ENCODE assay signal across 31 cellular contexts in genomic region chr7:25821225-25821624, GRCh38.
DNase-seq lines count a peak whose midpoint lies in the region; ATAC-seq and TF ChIP-seq lines count a peak whose summit lies in the region.
"Had no signal": no experiment of that assay in that cellular context is flagged by ENCODE, and none has a peak within 500 bp of the region (broad histone marks: within the 10 kb centered on the region; RNA-seq: fewer than 3 reads in every experiment).

No MANE protein-coding gene starts in this region.

- H3K27me3 ChIP-seq in testis, result no peaks in the 10 kb centered on the region
- H3K27me3 ChIP-seq: thyroid gland had no signal

- H3K4me1 ChIP-seq in testis, result peaks cover 11% of the 10 kb centered on the region
- H3K4me1 ChIP-seq: A549, thyroid gland had no signal

- no peak overlapping the region for H3K4me3 ChIP-seq in GM12865 (ENCODE audit: low read depth, low read length)
- H3K4me3 ChIP-seq in testis, result no peak overlapping the region
- H3K4me3 ChIP-seq: A549, PC-9, smooth muscle cell, thyroid gland had no signal

- TF ChIP-seq CTCF in GM12865 (IDR thresholded peaks at IDR 0.05; ENCODE audit: insufficient read depth, low read depth, low read length, missing control alignments) (no peak), CD14-positive monocyte (IDR thresholded peaks at IDR 0.05) (no peak), testis (IDR thresholded peaks at IDR 0.05) (no peak)

- H3K27ac Mint-ChIP-seq in CD14-positive monocyte, result no peak overlapping the region
- H3K27ac Mint-ChIP-seq: activated T-cell treated with anti-CD3 and anti-CD28 coated beads, Interleukin-2, amount 50 U/mL, for 72 hours; CD4-positive, alpha-beta T cell; effector memory CD8-positive, alpha-beta T cell; H9; nephron; stimulated activated naive CD8-positive, alpha-beta T cell treated with anti-CD3 and anti-CD28 coated beads, Interleukin-15, amount 100 ng/mL, for 72 hours had no signal

- H3K36me3 Mint-ChIP-seq in CD14-positive monocyte, result no peaks in the 10 kb centered on the region

- peak; percentile 36 for DNase-seq in GM12865 (ENCODE audit: low read depth)
- peak; percentile 50 for DNase-seq in NAMALWA (ENCODE audit: low spot score)
- peak; percentile 11 for DNase-seq in germinal center (ENCODE audit: low spot score)
- no peak for DNase-seq in mesenteric fat pad (ENCODE audit: low spot score)
- no peak for DNase-seq in CD14-positive monocyte (ENCODE audit: low spot score)
- DNase-seq in testis, result no peak
- DNase-seq: activated CD4-positive, alpha-beta T cell treated with anti-CD3 and anti-CD28 coated beads, Interleukin-2, amount 50 U/mL, for 48 hours; activated T-cell treated with anti-CD3 and anti-CD28 coated beads, Interleukin-2, amount 50 U/mL, for 72 hours; CD4-positive, alpha-beta T cell; central memory CD4-positive, alpha-beta T cell; DND-41; effector memory CD8-positive, alpha-beta T cell; H9; NCI-H1105 treated with DMSO at 0.1 percent for 48 hours; NCI-H187 treated with DMSO at 0.1 percent for 48 hours; NCI-H2227 treated with DMSO at 0.1 percent for 48 hours; NCI-H526; NK-92 treated with Interleukin-12 subunit alpha and Interleukin-12 subunit beta, amount 100 ng/mL, for 24 hours; PC-9; right cardiac atrium; SK-N-SH; stimulated activated CD4-positive, alpha-beta T cell treated with anti-CD3 and anti-CD28 coated beads, Interleukin-1b, Interleukin-23, amount 100 ng/mL, for 48 hours; stimulated activated naive CD8-positive, alpha-beta T cell treated with anti-CD3 and anti-CD28 coated beads, Interleukin-15, amount 100 ng/mL, for 72 hours; thyroid gland had no signal

- H3K4me1 Mint-ChIP-seq in CD14-positive monocyte, result no peaks in the 10 kb centered on the region
- H3K4me1 Mint-ChIP-seq: stimulated activated naive CD8-positive, alpha-beta T cell treated with anti-CD3 and anti-CD28 coated beads, Interleukin-15, amount 100 ng/mL, for 72 hours had no signal

- peak; percentile 71 for ATAC-seq in GM21360 (IDR thresholded peaks at IDR 0.05; ENCODE audit: unreplicated experiment)
- ATAC-seq in GM21423 (IDR thresholded peaks at IDR 0.05; ENCODE audit: unreplicated experiment), result no peak
- ATAC-seq: activated T-cell treated with anti-CD3 and anti-CD28 coated beads, Interleukin-2, amount 50 U/mL, for 72 hours; effector memory CD8-positive, alpha-beta T cell; left lobe of liver; right cardiac atrium; Right ventricle myocardium inferior; stimulated activated naive CD8-positive, alpha-beta T cell treated with anti-CD3 and anti-CD28 coated beads, Interleukin-15, amount 100 ng/mL, for 72 hours had no signal

- peak overlapping the region in 1 of 2 donors; percentile 46 for H3K27ac ChIP-seq in testis
- H3K27ac ChIP-seq: A549, PC-9, thyroid gland had no signal

- no peak overlapping the region for H3K4me3 Mint-ChIP-seq in CD14-positive monocyte
- H3K4me3 Mint-ChIP-seq: activated T-cell treated with anti-CD3 and anti-CD28 coated beads, Interleukin-2, amount 50 U/mL, for 72 hours; CD4-positive, alpha-beta T cell; effector memory CD8-positive, alpha-beta T cell; H9; nephron; stimulated activated naive CD8-positive, alpha-beta T cell treated with anti-CD3 and anti-CD28 coated beads, Interleukin-15, amount 100 ng/mL, for 72 hours had no signal

- H3K9me3 ChIP-seq in testis, result no peaks in the 10 kb centered on the region
- H3K9me3 ChIP-seq: A549, SK-N-SH, thyroid gland had no signal

- no peak for TF ChIP-seq POLR2A in testis (IDR thresholded peaks at IDR 0.05)

- H3K27me3 Mint-ChIP-seq in CD14-positive monocyte (ENCODE audit: low read depth in 3 of 3), result peaks cover 3 to 9% (median 6%) of the 10 kb centered on the region in 3 donors

- H3K9me3 Mint-ChIP-seq in CD14-positive monocyte, result peaks cover 0 to 3% (median 0%) of the 10 kb centered on the region in 7 donors
- H3K9me3 Mint-ChIP-seq: activated T-cell treated with anti-CD3 and anti-CD28 coated beads, Interleukin-2, amount 50 U/mL, for 72 hours; effector memory CD8-positive, alpha-beta T cell; H9; nephron had no signal

- intact Hi-C loops in CD14-positive monocyte (cut with micrococcal nuclease), result no loop called here
- intact Hi-C loops in testis (cut with DNase I; ENCODE audit: low total_unique reads), result no loop called here

- WGBS in testis, 2 donors, result 72 to 85% methylated on average over 3 of the region's 3 CpGs

- no peaks in the 10 kb centered on the region for H3K36me3 ChIP-seq in testis (ENCODE audit: low read depth, missing control alignments)
- H3K36me3 ChIP-seq: thyroid gland had no signal

Comparison
In these comparisons a context has a peak if more than half of its experiments do, and no peak if none do; other contexts are left out.
1. DNase-seq: peak in GM12865 (single experiment), NAMALWA (single experiment) and germinal center (single experiment); none in mesenteric fat pad (single experiment), CD14-positive monocyte (single experiment) and testis (single experiment).